ENCODE assay signal across 8 cellular contexts in the genomic region with DNA sequence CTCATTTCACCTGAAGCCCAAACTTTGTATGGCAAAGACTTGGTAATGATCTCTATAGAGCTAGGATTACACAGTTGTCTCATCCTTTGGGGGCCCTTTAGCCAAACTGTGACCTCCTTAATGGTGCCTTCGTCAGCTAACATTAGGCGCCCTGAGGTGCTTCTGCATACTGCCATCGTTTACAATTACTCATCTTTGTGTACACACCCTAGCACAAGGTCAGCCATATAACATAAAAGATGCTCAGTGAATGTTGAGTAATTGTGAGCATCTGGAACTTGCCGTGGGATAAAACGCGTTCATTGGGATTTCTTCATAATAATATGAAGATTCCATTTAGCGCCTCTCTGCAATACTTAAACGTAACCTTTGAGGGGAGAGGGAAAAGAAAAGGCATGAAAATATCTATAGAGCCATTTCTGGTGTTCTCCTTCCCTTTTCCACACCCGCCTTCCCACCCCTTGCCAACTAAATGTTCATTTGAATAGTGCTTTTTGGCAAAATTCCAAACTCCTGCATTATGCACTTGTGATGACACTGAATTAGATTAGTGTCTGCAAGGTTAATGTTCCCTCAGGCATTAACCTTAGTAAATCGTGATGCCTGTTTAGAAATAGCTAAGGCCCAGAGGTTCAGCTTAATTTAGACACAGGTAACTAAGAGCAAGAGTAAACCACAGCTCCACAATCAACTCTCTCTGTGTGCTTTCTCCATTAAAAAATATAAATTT. TPM values are rescaled to one million over a fixed set of nuclear protein-coding genes. Genes with fewer than 3 reads are reported as not detected.
DNase-seq lines count a peak whose midpoint lies in the region; ATAC-seq and TF ChIP-seq lines count a peak whose summit lies in the region.

No MANE protein-coding gene starts in this region.

- H3K36me3 ChIP-seq in HAP-1 (replicated peaks) = no peaks in the 10 kb centered on the region
- H3K36me3 ChIP-seq in SJCRH30 = peaks cover 6% of the 10 kb centered on the region; the same call in 1 of the 2 replicates
- H3K36me3 ChIP-seq in esophagus squamous epithelium = peaks cover 0 to 9% (median 0%) of the 10 kb centered on the region in 3 donors

- H3K27me3 ChIP-seq in HAP-1 (ENCODE audit: low read depth) = no peaks in the 10 kb centered on the region
- no peaks in the 10 kb centered on the region for H3K27me3 ChIP-seq in SJCRH30
- H3K27me3 ChIP-seq in esophagus squamous epithelium = no peaks in the 10 kb centered on the region

- intact Hi-C loops in esophagus squamous epithelium (cut with DNase I) = no loop called here

- WGBS in esophagus squamous epithelium, 2 donors = 22 to 40% methylated on average over 8 to 10 of the region's 10 CpGs

- no peak for TF ChIP-seq POLR2A in esophagus squamous epithelium (IDR thresholded peaks at IDR 0.05)

- peaks cover 10% of the 10 kb centered on the region for H3K4me1 ChIP-seq in HAP-1
- H3K4me1 ChIP-seq in SJCRH30 = 0 out of 2 replicates have a peak, but pooled peaks cover 3% of the 10 kb centered on the region
- H3K4me1 ChIP-seq in esophagus squamous epithelium = peaks cover 9 to 39% (median 15%) of the 10 kb centered on the region in 3 donors

- TF ChIP-seq CTCF in AG10803 (conservative IDR thresholded peaks at IDR 0.05; ENCODE audit: low read length) (no peak), esophagus squamous epithelium (IDR thresholded peaks at IDR 0.05) (no peak), retinal pigment epithelial cell (conservative IDR thresholded peaks at IDR 0.05; ENCODE audit: low read depth, low read length) (no peak)

- H3K9me3 ChIP-seq in HAP-1 = no peaks in the 10 kb centered on the region
- no peaks in the 10 kb centered on the region for H3K9me3 ChIP-seq in SJCRH30 (replicated peaks)
- H3K9me3 ChIP-seq in esophagus squamous epithelium = no peaks in the 10 kb centered on the region

- H3K27ac ChIP-seq in SJCRH30 = peak overlapping the region; percentile 72; the same call in 1 of the 2 replicates
- H3K27ac ChIP-seq in esophagus squamous epithelium = peak overlapping the region; percentile 89 to 97 (median 94)

- DNase-seq in AG10803 (ENCODE audit: low read depth) = peak; percentile 37
- DNase-seq in HAP-1 (ENCODE audit: low spot score in 2 of 2) = peak; percentile 21 to 29
- DNase-seq in SJCRH30 = peak in 1 of 2 experiments; percentile 8
- DNase-seq in esophagus squamous epithelium (lab: John Stamatoyannopoulos, UW) = no peak
- DNase-seq in retinal pigment epithelial cell (ENCODE audit: low read depth) = no peak
- DNase-seq in GM03348 (ENCODE audit: low spot score) = no peak
- no peak for DNase-seq in RPMI8226

- in situ Hi-C loops in HAP-1 (cut with MboI; ENCODE audit: low sequenced_read_pairs) = no loop called here

- ATAC-seq in HG02678 (IDR thresholded peaks at IDR 0.05; ENCODE audit: unreplicated experiment) = no peak

- H3K4me3 ChIP-seq in AG10803 (ENCODE audit: low read length) (peak overlapping the region; percentile 77), HAP-1 (peak overlapping the region; percentile 77), SJCRH30 (peak overlapping the region; percentile 76), esophagus squamous epithelium (peak overlapping the region; percentile 80 to 100 (median 90)), retinal pigment epithelial cell (ENCODE audit: low read length) (peak overlapping the region; percentile 92)

RNA-seq across cellular contexts. Expression of a gene that starts 1.0 kb away (rescaled TPM):
- total RNA-seq in SJCRH30 (2014; rRNA removed; shearing (Covaris generic)) = 27.0 and 27.8 TPM in 2 replicates
- 10 to 100 TPM; 10.7 to 25.9 (median 16.9) TPM for total RNA-seq in esophagus squamous epithelium

Comparison
In these comparisons a context has a peak if more than half of its experiments do, and no peak if none do; other contexts are left out.
1. DNase-seq: peak in AG10803 (single experiment) and HAP-1 (2 of 2); none in esophagus squamous epithelium (single experiment), retinal pigment epithelial cell (single experiment), GM03348 (single experiment) and RPMI8226 (single experiment).
2. Peak in every context shown above with its lines, with median percentiles within 50 percentile points of each other: H3K4me3 ChIP-seq.